ENCODE assay signal across 1 cellular context in the genomic region with DNA sequence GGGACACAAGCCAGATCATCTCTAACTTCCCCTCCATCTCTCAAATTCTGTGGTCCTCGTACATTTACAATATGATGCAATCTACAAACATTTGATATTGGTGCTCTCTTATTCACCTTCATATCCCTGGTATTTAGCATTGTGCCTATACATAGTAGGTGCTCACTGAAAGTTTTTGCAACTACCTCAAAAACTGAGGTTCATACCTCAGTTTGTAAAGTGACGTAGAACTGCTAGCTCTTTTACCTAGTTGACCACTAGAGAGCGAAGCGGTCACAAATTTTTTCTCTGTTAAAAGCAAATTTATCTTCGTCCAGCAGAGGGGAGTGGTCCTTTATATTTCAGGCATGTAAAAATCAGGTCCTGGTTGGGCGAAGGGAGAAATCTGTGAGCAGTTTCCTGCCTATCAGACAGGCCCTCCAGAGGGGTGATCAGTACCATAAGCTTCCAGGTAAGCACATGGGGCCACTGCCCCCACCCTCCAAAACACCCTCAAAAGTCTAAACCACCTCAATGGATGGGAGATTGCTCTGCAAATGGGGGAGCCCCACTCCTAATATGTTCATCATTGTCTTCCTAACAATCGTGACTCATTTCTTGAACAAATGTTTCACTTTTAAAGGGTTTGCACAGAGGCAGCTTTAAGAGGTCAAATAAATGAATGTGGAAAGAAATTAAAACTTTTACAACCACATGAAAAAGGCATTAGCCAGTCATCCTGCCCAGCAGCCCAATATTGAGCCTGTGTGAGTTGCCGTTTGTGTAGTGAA.
TF ChIP-seq lines count a peak whose summit lies in the region.

No MANE protein-coding gene starts in this region.

TF ChIP-seq in K562, 482 proteins besides CTCF, POLR2A, EP300 and RAD21 (continued from another document and continues in another):
- no peak for TF ChIP-seq ZFP36 (IDR thresholded peaks at IDR 0.05; ENCODE audit: low read depth, low read length, partially characterized antibody)
- TF ChIP-seq OTX1 (CRISPR knock-in tag; IDR thresholded peaks at IDR 0.05) = no peak
- no peak; the same call in 1 of the 2 replicates for TF ChIP-seq FOXM1 (IDR thresholded peaks at IDR 0.05; ENCODE audit: low read depth)
- TF ChIP-seq FOXM1 (CRISPR knock-in tag; IDR thresholded peaks at IDR 0.05; ENCODE audit: low read depth) = no peak
- peak; percentile 70 for TF ChIP-seq ADNP (tag; IDR thresholded peaks at IDR 0.05)
- TF ChIP-seq ZNF384 (IDR thresholded peaks at IDR 0.05; ENCODE audit: low read depth, low read length) = peak; percentile 69
- no peak for TF ChIP-seq ZNF445 (CRISPR knock-in tag; IDR thresholded peaks at IDR 0.05; ENCODE audit: low read depth)
- TF ChIP-seq, protein P1, sequence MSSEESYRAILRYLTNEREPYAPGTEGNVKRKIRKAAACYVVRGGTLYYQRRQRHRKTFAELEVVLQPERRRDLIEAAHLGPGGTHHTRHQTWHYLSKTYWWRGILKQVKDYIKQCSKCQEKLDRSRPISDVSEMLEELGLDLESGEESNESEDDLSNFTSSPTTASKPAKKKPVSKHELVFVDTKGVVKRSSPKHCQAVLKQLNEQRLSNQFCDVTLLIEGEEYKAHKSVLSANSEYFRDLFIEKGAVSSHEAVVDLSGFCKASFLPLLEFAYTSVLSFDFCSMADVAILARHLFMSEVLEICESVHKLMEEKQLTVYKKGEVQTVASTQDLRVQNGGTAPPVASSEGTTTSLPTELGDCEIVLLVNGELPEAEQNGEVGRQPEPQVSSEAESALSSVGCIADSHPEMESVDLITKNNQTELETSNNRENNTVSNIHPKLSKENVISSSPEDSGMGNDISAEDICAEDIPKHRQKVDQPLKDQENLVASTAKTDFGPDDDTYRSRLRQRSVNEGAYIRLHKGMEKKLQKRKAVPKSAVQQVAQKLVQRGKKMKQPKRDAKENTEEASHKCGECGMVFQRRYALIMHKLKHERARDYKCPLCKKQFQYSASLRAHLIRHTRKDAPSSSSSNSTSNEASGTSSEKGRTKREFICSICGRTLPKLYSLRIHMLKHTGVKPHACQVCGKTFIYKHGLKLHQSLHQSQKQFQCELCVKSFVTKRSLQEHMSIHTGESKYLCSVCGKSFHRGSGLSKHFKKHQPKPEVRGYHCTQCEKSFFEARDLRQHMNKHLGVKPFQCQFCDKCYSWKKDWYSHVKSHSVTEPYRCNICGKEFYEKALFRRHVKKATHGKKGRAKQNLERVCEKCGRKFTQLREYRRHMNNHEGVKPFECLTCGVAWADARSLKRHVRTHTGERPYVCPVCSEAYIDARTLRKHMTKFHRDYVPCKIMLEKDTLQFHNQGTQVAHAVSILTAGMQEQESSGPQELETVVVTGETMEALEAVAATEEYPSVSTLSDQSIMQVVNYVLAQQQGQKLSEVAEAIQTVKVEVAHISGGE (CRISPR knock-in tag; IDR thresholded peaks at IDR 0.05) = no peak
- TF ChIP-seq SAP30 (IDR thresholded peaks at IDR 0.05; ENCODE audit: borderline replicate concordance, insufficient read depth, low read depth, low read length, poor library complexity, severe bottlenecking) = no peak
- TF ChIP-seq CAMTA2 (CRISPR knock-in tag; conservative IDR thresholded peaks at IDR 0.05) = no peak
- TF ChIP-seq KAT8 (IDR thresholded peaks at IDR 0.05; ENCODE audit: low read depth) = no peak
- TF ChIP-seq TBL1XR1 (IDR thresholded peaks at IDR 0.05; ENCODE audit: low read length in 2 of 2) = peak in 1 of 2 experiments; percentile 68; a peak in 2 of 4 replicates
- TF ChIP-seq HNRNPLL (IDR thresholded peaks at IDR 0.05; ENCODE audit: low read depth, low read length, poor library complexity, severe bottlenecking) = no peak
- no peak for TF ChIP-seq SMAD2 (IDR thresholded peaks at IDR 0.05; ENCODE audit: low read depth, low read length)
- no peak for TF ChIP-seq RNF2 (IDR thresholded peaks at IDR 0.05)
- no peak for TF ChIP-seq ZNF696 (CRISPR knock-in tag; conservative IDR thresholded peaks at IDR 0.05)
- no peak for TF ChIP-seq ZSCAN29 (IDR thresholded peaks at IDR 0.05)
- TF ChIP-seq, protein P2, sequence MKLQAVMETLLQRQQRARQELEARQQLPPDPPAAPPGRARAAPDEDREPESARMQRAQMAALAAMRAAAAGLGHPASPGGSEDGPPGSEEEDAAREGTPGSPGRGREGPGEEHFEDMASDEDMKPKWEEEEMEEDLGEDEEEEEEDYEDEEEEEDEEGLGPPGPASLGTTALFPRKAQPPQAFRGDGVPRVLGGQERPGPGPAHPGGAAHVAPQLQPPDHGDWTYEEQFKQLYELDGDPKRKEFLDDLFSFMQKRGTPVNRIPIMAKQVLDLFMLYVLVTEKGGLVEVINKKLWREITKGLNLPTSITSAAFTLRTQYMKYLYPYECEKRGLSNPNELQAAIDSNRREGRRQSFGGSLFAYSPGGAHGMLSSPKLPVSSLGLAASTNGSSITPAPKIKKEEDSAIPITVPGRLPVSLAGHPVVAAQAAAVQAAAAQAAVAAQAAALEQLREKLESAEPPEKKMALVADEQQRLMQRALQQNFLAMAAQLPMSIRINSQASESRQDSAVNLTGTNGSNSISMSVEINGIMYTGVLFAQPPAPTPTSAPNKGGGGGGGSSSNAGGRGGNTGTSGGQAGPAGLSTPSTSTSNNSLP (IDR thresholded peaks at IDR 0.05; ENCODE audit: borderline replicate concordance, low read depth, low read length) = peak; percentile 53; the same call in 1 of the 2 replicates
- peak; percentile 81 for TF ChIP-seq ATF7 (IDR thresholded peaks at IDR 0.05)
- TF ChIP-seq ZNF232 (CRISPR knock-in tag; IDR thresholded peaks at IDR 0.05) = no peak
- peak; percentile 57; the same call in 1 of the 2 replicates for TF ChIP-seq SMARCA5 (IDR thresholded peaks at IDR 0.05)
- TF ChIP-seq, protein P3, sequence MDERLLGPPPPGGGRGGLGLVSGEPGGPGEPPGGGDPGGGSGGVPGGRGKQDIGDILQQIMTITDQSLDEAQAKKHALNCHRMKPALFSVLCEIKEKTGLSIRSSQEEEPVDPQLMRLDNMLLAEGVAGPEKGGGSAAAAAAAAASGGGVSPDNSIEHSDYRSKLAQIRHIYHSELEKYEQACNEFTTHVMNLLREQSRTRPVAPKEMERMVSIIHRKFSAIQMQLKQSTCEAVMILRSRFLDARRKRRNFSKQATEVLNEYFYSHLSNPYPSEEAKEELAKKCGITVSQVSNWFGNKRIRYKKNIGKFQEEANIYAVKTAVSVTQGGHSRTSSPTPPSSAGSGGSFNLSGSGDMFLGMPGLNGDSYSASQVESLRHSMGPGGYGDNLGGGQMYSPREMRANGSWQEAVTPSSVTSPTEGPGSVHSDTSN (CRISPR knock-in tag; IDR thresholded peaks at IDR 0.05; ENCODE audit: low read depth) = no peak
- TF ChIP-seq, protein P3 (tag; conservative IDR thresholded peaks at IDR 0.05; ENCODE audit: low read depth) = peak; percentile 63
- TF ChIP-seq, protein P4, sequence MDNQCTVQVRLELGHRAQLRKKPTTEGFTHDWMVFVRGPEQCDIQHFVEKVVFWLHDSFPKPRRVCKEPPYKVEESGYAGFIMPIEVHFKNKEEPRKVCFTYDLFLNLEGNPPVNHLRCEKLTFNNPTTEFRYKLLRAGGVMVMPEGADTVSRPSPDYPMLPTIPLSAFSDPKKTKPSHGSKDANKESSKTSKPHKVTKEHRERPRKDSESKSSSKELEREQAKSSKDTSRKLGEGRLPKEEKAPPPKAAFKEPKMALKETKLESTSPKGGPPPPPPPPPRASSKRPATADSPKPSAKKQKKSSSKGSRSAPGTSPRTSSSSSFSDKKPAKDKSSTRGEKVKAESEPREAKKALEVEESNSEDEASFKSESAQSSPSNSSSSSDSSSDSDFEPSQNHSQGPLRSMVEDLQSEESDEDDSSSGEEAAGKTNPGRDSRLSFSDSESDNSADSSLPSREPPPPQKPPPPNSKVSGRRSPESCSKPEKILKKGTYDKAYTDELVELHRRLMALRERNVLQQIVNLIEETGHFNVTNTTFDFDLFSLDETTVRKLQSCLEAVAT (IDR thresholded peaks at IDR 0.05) = no peak; a peak in 1 of 4 replicates
- no peak for TF ChIP-seq SIN3B (IDR thresholded peaks at IDR 0.05; ENCODE audit: low read depth)
- TF ChIP-seq MCM7 (IDR thresholded peaks at IDR 0.05) = no peak; a peak in 1 of 4 replicates
- no peak; the same call in none of the 2 replicates for TF ChIP-seq ETV1 (tag; conservative IDR thresholded peaks at IDR 0.05; ENCODE audit: low read depth)
- TF ChIP-seq MEIS2 (IDR thresholded peaks at IDR 0.05; ENCODE audit: partially characterized antibody) = peak; percentile 59
- TF ChIP-seq, protein P5, sequence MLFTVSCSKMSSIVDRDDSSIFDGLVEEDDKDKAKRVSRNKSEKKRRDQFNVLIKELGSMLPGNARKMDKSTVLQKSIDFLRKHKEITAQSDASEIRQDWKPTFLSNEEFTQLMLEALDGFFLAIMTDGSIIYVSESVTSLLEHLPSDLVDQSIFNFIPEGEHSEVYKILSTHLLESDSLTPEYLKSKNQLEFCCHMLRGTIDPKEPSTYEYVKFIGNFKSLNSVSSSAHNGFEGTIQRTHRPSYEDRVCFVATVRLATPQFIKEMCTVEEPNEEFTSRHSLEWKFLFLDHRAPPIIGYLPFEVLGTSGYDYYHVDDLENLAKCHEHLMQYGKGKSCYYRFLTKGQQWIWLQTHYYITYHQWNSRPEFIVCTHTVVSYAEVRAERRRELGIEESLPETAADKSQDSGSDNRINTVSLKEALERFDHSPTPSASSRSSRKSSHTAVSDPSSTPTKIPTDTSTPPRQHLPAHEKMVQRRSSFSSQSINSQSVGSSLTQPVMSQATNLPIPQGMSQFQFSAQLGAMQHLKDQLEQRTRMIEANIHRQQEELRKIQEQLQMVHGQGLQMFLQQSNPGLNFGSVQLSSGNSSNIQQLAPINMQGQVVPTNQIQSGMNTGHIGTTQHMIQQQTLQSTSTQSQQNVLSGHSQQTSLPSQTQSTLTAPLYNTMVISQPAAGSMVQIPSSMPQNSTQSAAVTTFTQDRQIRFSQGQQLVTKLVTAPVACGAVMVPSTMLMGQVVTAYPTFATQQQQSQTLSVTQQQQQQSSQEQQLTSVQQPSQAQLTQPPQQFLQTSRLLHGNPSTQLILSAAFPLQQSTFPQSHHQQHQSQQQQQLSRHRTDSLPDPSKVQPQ (CRISPR knock-in tag; IDR thresholded peaks at IDR 0.05; ENCODE audit: borderline replicate concordance) = no peak
- 0 out of 2 replicates have a peak, but pooled peaks have one; percentile 17 for TF ChIP-seq ZEB2 (IDR thresholded peaks at IDR 0.05)
- no peak for TF ChIP-seq POU5F1 (IDR thresholded peaks at IDR 0.05; ENCODE audit: borderline replicate concordance, low read depth, low read length, partially characterized antibody)
- TF ChIP-seq ZNF76 (CRISPR knock-in tag; IDR thresholded peaks at IDR 0.05; ENCODE audit: borderline replicate concordance) = no peak
- TF ChIP-seq CTBP1 (IDR thresholded peaks at IDR 0.05; ENCODE audit: borderline replicate concordance) = peak; percentile 54; the same call in 1 of the 2 replicates
- TF ChIP-seq CXXC5 (CRISPR knock-in tag; IDR thresholded peaks at IDR 0.05) = 0 out of 2 replicates have a peak, but pooled peaks have one; percentile 32
- no peak for TF ChIP-seq RFX5 (IDR thresholded peaks at IDR 0.05; ENCODE audit: low read depth, low read length)
- no peak for TF ChIP-seq ZNF140 (CRISPR knock-in tag; IDR thresholded peaks at IDR 0.05)
- no peak for TF ChIP-seq ZNF707 (CRISPR knock-in tag; conservative IDR thresholded peaks at IDR 0.05)
- TF ChIP-seq NBN (IDR thresholded peaks at IDR 0.05; ENCODE audit: low read depth) = 0 out of 2 replicates have a peak, but pooled peaks have one; percentile 60
- TF ChIP-seq PHTF2 (CRISPR knock-in tag; IDR thresholded peaks at IDR 0.05) = no peak
- TF ChIP-seq STAG1 (CRISPR knock-in tag; IDR thresholded peaks at IDR 0.05; ENCODE audit: borderline replicate concordance) = no peak; the same call in 1 of the 2 replicates
- TF ChIP-seq KDM5B (IDR thresholded peaks at IDR 0.05; ENCODE audit: insufficient replicate concordance, low read depth, low read length) = no peak
- no peak for TF ChIP-seq EZH2 (IDR thresholded peaks at IDR 0.05; ENCODE audit: borderline replicate concordance, low read depth, low read length)
- TF ChIP-seq, protein P6, sequence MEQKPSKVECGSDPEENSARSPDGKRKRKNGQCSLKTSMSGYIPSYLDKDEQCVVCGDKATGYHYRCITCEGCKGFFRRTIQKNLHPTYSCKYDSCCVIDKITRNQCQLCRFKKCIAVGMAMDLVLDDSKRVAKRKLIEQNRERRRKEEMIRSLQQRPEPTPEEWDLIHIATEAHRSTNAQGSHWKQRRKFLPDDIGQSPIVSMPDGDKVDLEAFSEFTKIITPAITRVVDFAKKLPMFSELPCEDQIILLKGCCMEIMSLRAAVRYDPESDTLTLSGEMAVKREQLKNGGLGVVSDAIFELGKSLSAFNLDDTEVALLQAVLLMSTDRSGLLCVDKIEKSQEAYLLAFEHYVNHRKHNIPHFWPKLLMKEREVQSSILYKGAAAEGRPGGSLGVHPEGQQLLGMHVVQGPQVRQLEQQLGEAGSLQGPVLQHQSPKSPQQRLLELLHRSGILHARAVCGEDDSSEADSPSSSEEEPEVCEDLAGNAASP (IDR thresholded peaks at IDR 0.05) = no peak
- no peak; the same call in 1 of the 2 replicates for TF ChIP-seq ESRRA (IDR thresholded peaks at IDR 0.05; ENCODE audit: borderline replicate concordance, low read depth)
- TF ChIP-seq, protein P7, sequence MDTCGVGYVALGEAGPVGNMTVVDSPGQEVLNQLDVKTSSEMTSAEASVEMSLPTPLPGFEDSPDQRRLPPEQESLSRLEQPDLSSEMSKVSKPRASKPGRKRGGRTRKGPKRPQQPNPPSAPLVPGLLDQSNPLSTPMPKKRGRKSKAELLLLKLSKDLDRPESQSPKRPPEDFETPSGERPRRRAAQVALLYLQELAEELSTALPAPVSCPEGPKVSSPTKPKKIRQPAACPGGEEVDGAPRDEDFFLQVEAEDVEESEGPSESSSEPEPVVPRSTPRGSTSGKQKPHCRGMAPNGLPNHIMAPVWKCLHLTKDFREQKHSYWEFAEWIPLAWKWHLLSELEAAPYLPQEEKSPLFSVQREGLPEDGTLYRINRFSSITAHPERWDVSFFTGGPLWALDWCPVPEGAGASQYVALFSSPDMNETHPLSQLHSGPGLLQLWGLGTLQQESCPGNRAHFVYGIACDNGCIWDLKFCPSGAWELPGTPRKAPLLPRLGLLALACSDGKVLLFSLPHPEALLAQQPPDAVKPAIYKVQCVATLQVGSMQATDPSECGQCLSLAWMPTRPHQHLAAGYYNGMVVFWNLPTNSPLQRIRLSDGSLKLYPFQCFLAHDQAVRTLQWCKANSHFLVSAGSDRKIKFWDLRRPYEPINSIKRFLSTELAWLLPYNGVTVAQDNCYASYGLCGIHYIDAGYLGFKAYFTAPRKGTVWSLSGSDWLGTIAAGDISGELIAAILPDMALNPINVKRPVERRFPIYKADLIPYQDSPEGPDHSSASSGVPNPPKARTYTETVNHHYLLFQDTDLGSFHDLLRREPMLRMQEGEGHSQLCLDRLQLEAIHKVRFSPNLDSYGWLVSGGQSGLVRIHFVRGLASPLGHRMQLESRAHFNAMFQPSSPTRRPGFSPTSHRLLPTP (IDR thresholded peaks at IDR 0.05; ENCODE audit: borderline replicate concordance, extremely low read depth, insufficient read length) = no peak
